Comparison of ENCODE assay signal across 8 cellular contexts in the genomic region with DNA sequence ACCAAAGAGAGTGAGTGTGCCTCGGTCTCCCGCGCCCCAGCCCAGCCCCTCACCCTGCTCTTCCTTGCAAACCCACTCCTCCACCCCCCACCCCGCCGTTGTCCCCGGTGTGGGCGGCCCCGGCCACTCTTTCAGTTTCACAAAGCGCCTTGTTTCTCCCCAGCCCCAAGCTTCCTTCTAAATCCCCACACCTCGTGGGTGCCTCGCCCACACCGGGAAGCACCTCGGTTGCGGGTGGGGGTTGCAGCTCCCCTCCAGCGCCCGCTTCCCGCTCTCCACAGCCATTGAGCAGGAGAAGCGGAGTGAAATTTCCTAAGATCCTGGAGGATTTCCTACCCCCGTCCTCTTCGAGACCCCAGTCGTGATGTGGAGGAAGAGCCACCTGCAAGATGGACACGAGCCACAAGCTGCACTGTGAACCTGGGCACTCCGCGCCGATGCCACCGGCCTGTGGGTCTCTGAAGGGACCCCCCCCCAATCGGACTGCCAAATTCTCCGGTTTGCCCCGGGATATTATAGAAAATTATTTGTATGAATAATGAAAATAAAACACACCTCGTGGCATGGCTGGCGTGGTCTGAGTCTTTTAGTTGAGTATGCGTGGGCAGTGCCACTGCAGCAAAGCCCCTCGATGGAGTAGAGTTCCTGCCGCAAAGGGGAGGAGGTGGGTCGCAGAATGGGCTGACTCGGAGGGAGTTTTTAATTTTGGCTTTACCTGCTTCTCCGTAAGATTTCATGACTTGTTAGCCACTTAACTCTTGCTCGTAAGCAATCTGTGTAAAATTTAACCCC. TPM values are rescaled to one million over a fixed set of nuclear protein-coding genes. Genes with fewer than 3 reads are reported as not detected.
DNase-seq lines count a peak whose midpoint lies in the region; ATAC-seq and TF ChIP-seq lines count a peak whose summit lies in the region.

No MANE protein-coding gene starts in this region.

- peaks cover 12% of the 10 kb centered on the region for H3K79me2 ChIP-seq in MM.1S (ENCODE audit: low read length)

- ATAC-seq in GM21825 (IDR thresholded peaks at IDR 0.05; ENCODE audit: unreplicated experiment) (peak; percentile 26), Right ventricle myocardium superior (ENCODE audit: poor library complexity) (peak; percentile 13)

- peaks cover 13% of the 10 kb centered on the region for H3K9me3 Mint-ChIP-seq in progenitor cell of endocrine pancreas (ENCODE audit: low read depth)

- peaks cover 19% of the 10 kb centered on the region for H3K27me3 Mint-ChIP-seq in progenitor cell of endocrine pancreas

- H3F3A ChIP-seq in MM.1S (ENCODE audit: insufficient read depth, low read length): peaks cover 5% of the 10 kb centered on the region; the same call in 1 of the 2 replicates

- H3K27ac ChIP-seq in MM.1S (ENCODE audit: low read length): peak overlapping the region; percentile 59; the same call in 1 of the 2 replicates

- no peaks in the 10 kb centered on the region for H3K9me3 ChIP-seq in MM.1S (replicated peaks; ENCODE audit: insufficient read depth, low read length)

- H3K4me1 ChIP-seq in MM.1S (ENCODE audit: low read length): peaks cover 16% of the 10 kb centered on the region

- peaks cover 32% of the 10 kb centered on the region for H3K36me3 Mint-ChIP-seq in progenitor cell of endocrine pancreas (ENCODE audit: insufficient read depth)

- no peaks in the 10 kb centered on the region for H3K9me2 ChIP-seq in MM.1S (replicated peaks; ENCODE audit: insufficient read depth, low read length)

- H3K9ac ChIP-seq in MM.1S (ENCODE audit: low read length): peak overlapping the region; percentile 62

- no peak for TF ChIP-seq CTCF in GM06990 (IDR thresholded peaks at IDR 0.05; ENCODE audit: insufficient read depth, low read length, poor library complexity, severe bottlenecking)
- no peak for TF ChIP-seq CTCF in MM.1S (IDR thresholded peaks at IDR 0.05; ENCODE audit: low read length)
- no peak for TF ChIP-seq CTCF in progenitor cell of endocrine pancreas (IDR thresholded peaks at IDR 0.05; ENCODE audit: unreplicated experiment)

- H3K36me3 ChIP-seq in GM06990 (ENCODE audit: control insufficient read depth, insufficient read depth, low read length) (no peaks in the 10 kb centered on the region; the same call in 1 of the 2 replicates), MM.1S (replicated peaks; ENCODE audit: insufficient read depth, low read length) (no peaks in the 10 kb centered on the region)

- H3K4me1 Mint-ChIP-seq in progenitor cell of endocrine pancreas (ENCODE audit: low read depth): peaks cover 17% of the 10 kb centered on the region

- peak overlapping the region; percentile 53 for H2AFZ ChIP-seq in MM.1S (ENCODE audit: low read length)

- intact Hi-C loops in Right ventricle myocardium superior (cut with DNase I): no loop called here

- H3K27me3 ChIP-seq in GM06990 (replicated peaks; ENCODE audit: control insufficient read depth, insufficient read depth, low read length) (no peaks in the 10 kb centered on the region), MM.1S (replicated peaks; ENCODE audit: insufficient read depth, low read length) (no peaks in the 10 kb centered on the region)

- peak overlapping the region; percentile 97 for H3K4me3 Mint-ChIP-seq in progenitor cell of endocrine pancreas (ENCODE audit: low read depth)

- H3K4me2 ChIP-seq in MM.1S (ENCODE audit: low read depth, low read length): peak overlapping the region; percentile 64

- H3K27ac Mint-ChIP-seq in progenitor cell of endocrine pancreas: peak overlapping the region; percentile 95

- H3K4me3 ChIP-seq in GM06990 (replicated peaks; ENCODE audit: low read depth, low read length) (peak overlapping the region; percentile 90), MM.1S (ENCODE audit: low read length) (peak overlapping the region; percentile 74)

- H4K20me1 ChIP-seq in MM.1S (ENCODE audit: insufficient read depth, low read length): no peaks in the 10 kb centered on the region

- DNase-seq in GM06990 (ENCODE audit: extremely low read depth, insufficient read length): peak; percentile 76
- peak; percentile 37 for DNase-seq in MM.1S
- DNase-seq in activated naive CD4-positive, alpha-beta T cell treated with Interleukin-2 at 50 U/mL for 16 hours: peak; percentile 69
- DNase-seq in Right ventricle myocardium superior: peak; percentile 69
- no peak for DNase-seq in progenitor cell of endocrine pancreas (ENCODE audit: low spot score, unreplicated experiment)
- DNase-seq in Kasumi-1 (lab: John Stamatoyannopoulos, UW): no peak
- DNase-seq in SKM-1 (lab: John Stamatoyannopoulos, UW; ENCODE audit: unreplicated experiment): no peak

RNA-seq across cellular contexts. Expression of gene TMSB10, which starts 0.8 kb away (rescaled TPM):
- total RNA-seq in Right ventricle myocardium superior (417 TPM), progenitor cell of endocrine pancreas (2,013 and 2,136 TPM in 2 replicates)

RNA-seq across cellular contexts. Expression of gene TRABD2A, which starts 25.4 kb away (rescaled TPM):
- total RNA-seq in Right ventricle myocardium superior (0.56 TPM), progenitor cell of endocrine pancreas (1.4 and 2.0 TPM in 2 replicates)

Comparison
In these comparisons a context has a peak if more than half of its experiments do, and no peak if none do; other contexts are left out.
1. DNase-seq: peak in GM06990 (single experiment), MM.1S (single experiment), activated naive CD4-positive, alpha-beta T cell treated with Interleukin-2 at 50 U/mL for 16 hours (single experiment) and Right ventricle myocardium superior (single experiment); none in progenitor cell of endocrine pancreas (single experiment), Kasumi-1 (0 of 2) and SKM-1 (single experiment).